In genomic region chr12:111785651-111786050, GRCh38 we compare ENCODE assay signal across 30 cellular contexts. TPM values are rescaled to one million over a fixed set of nuclear protein-coding genes. Genes with fewer than 3 reads are reported as not detected.
A peak's percentile ranks its signal among the peaks of the same experiment; 100 is the strongest.
DNase-seq lines count a peak whose midpoint lies in the region; TF ChIP-seq lines count a peak whose summit lies in the region.
"Had no signal": no experiment of that assay in that cellular context is flagged by ENCODE, and none has a peak within 500 bp of the region (broad histone marks: within the 10 kb centered on the region; RNA-seq: fewer than 3 reads in every experiment).

No MANE protein-coding gene starts in this region.

- H3K9me2 ChIP-seq in hepatocyte (replicated peaks; ENCODE audit: insufficient read depth) = no peaks in the 10 kb centered on the region
- H3K9me2 ChIP-seq: SK-N-SH had no signal

- no peak overlapping the region for H3K27ac ChIP-seq in breast epithelium
- H3K27ac ChIP-seq in testis = peak overlapping the region; percentile 24 to 71
- H3K27ac ChIP-seq in hepatocyte = no peak overlapping the region
- H3K27ac ChIP-seq: 22Rv1, sigmoid colon, vagina had no signal

- CTCF ChIA-PET in MCF 10A (lab: Yijun Ruan, JAX) = interaction anchor here (0.6 to 6.5 kb wide), 9 partner anchors 10 to 389 kb away, joined by 3 to 44 read pairs (median 3); no protein-coding TSS in a partner anchor

- H3K4me3 Mint-ChIP-seq in MCF 10A (ENCODE audit: unreplicated experiment) = no peak overlapping the region
- H3K4me3 Mint-ChIP-seq: activated CD4-positive, alpha-beta memory T cell treated with anti-CD3 and anti-CD28 coated beads, Interleukin-2, amount 10 ng/mL, durations not matched to agents 7 days and 5 days; activated naive CD4-positive, alpha-beta T cell treated with anti-CD3 and anti-CD28 coated beads, Interleukin-2, amount 10 ng/mL, durations not matched to agents 7 days and 5 days; CD4-positive, alpha-beta memory T cell; central memory CD8-positive, alpha-beta T cell; neural crest cell had no signal

- intact Hi-C loops in MCF 10A (cut with micrococcal nuclease) = no loop called here
- intact Hi-C loops in breast epithelium (cut with DNase I; ENCODE audit: low total_unique reads) = no loop called here
- intact Hi-C loops in testis (cut with DNase I; ENCODE audit: low total_unique reads) = no loop called here

- H3K27me3 ChIP-seq in breast epithelium = no peaks in the 10 kb centered on the region
- H3K27me3 ChIP-seq in testis = no peaks in the 10 kb centered on the region
- H3K27me3 ChIP-seq in hepatocyte = no peaks in the 10 kb centered on the region
- H3K27me3 ChIP-seq: dorsolateral prefrontal cortex, MG63, sigmoid colon, vagina had no signal

- no peaks in the 10 kb centered on the region for H3K9me3 Mint-ChIP-seq in MCF 10A (ENCODE audit: unreplicated experiment)
- H3K9me3 Mint-ChIP-seq: activated CD4-positive, alpha-beta memory T cell treated with anti-CD3 and anti-CD28 coated beads, Interleukin-2, amount 10 ng/mL, durations not matched to agents 7 days and 5 days; activated naive CD4-positive, alpha-beta T cell treated with anti-CD3 and anti-CD28 coated beads, Interleukin-2, amount 10 ng/mL, durations not matched to agents 7 days and 5 days; central memory CD8-positive, alpha-beta T cell; neural crest cell had no signal

- no TSS peak for BruUV-seq in MCF 10A (replicated peaks; lab: Mats Ljungman, UMichigan)

- no peaks in the 10 kb centered on the region for H3K36me3 ChIP-seq in breast epithelium
- no peaks in the 10 kb centered on the region for H3K36me3 ChIP-seq in testis (ENCODE audit: low read depth, missing control alignments)
- H3K36me3 ChIP-seq in hepatocyte (replicated peaks; ENCODE audit: insufficient read depth, low read depth) = no peaks in the 10 kb centered on the region

- peaks cover 26% of the 10 kb centered on the region for H3K79me2 ChIP-seq in hepatocyte

- no peaks in the 10 kb centered on the region for H3K27me3 Mint-ChIP-seq in MCF 10A (ENCODE audit: insufficient read depth, unreplicated experiment)
- H3K27me3 Mint-ChIP-seq: activated CD4-positive, alpha-beta memory T cell treated with anti-CD3 and anti-CD28 coated beads, Interleukin-2, amount 10 ng/mL, durations not matched to agents 7 days and 5 days; activated naive CD4-positive, alpha-beta T cell treated with anti-CD3 and anti-CD28 coated beads, Interleukin-2, amount 10 ng/mL, durations not matched to agents 7 days and 5 days; CD4-positive, alpha-beta memory T cell; central memory CD8-positive, alpha-beta T cell had no signal

- peaks cover 14% of the 10 kb centered on the region for H3K4me1 Mint-ChIP-seq in MCF 10A (ENCODE audit: insufficient read depth, unreplicated experiment)
- H3K4me1 Mint-ChIP-seq: activated CD4-positive, alpha-beta memory T cell treated with anti-CD3 and anti-CD28 coated beads, Interleukin-2, amount 10 ng/mL, durations not matched to agents 7 days and 5 days; activated naive CD4-positive, alpha-beta T cell treated with anti-CD3 and anti-CD28 coated beads, Interleukin-2, amount 10 ng/mL, durations not matched to agents 7 days and 5 days; CD4-positive, alpha-beta memory T cell; central memory CD8-positive, alpha-beta T cell; neural crest cell had no signal

- H3K4me1 ChIP-seq in breast epithelium = no peaks in the 10 kb centered on the region
- H3K4me1 ChIP-seq in testis = peaks cover 9% of the 10 kb centered on the region
- H3K4me1 ChIP-seq in hepatocyte (ENCODE audit: insufficient read depth) = peaks cover 3% of the 10 kb centered on the region
- H3K4me1 ChIP-seq: vagina had no signal

- no peaks in the 10 kb centered on the region for H3K36me3 Mint-ChIP-seq in MCF 10A (ENCODE audit: insufficient read depth, unreplicated experiment)
- H3K36me3 Mint-ChIP-seq: activated naive CD4-positive, alpha-beta T cell treated with anti-CD3 and anti-CD28 coated beads, Interleukin-2, amount 10 ng/mL, durations not matched to agents 7 days and 5 days; CD4-positive, alpha-beta memory T cell had no signal

- no peak overlapping the region for H3K27ac Mint-ChIP-seq in MCF 10A (ENCODE audit: low read depth, unreplicated experiment)
- H3K27ac Mint-ChIP-seq: activated CD4-positive, alpha-beta memory T cell treated with anti-CD3 and anti-CD28 coated beads, Interleukin-2, amount 10 ng/mL, durations not matched to agents 7 days and 5 days; activated naive CD4-positive, alpha-beta T cell treated with anti-CD3 and anti-CD28 coated beads, Interleukin-2, amount 10 ng/mL, durations not matched to agents 7 days and 5 days had no signal

- 66 to 67% methylated on average over 2 of the region's 2 CpGs for WGBS in testis, 2 donors
- 91% methylated on average over 2 of the region's 2 CpGs for WGBS in hepatocyte (ENCODE audit: low lambda C conversion rate, missing lambda C conversion rate)

- DNase-seq in MCF 10A (ENCODE audit: unreplicated experiment) (peak; percentile 48), breast epithelium (ENCODE audit: low spot score in 2 of 2) (no peak), astrocyte of the hippocampus (ENCODE audit: low read depth, low spot score) (peak; percentile 16), glomerular endothelial cell (ENCODE audit: extremely low read depth, low read depth, low spot score) (peak; percentile 33), testis (no peak), hepatocyte (ENCODE audit: low spot score) (no peak), GM19238 (ENCODE audit: insufficient read length, low spot score) (no peak), NCI-H82 (lab: John Stamatoyannopoulos, UW) (no peak)
- DNase-seq: activated CD4-positive, alpha-beta memory T cell treated with anti-CD3 and anti-CD28 coated beads, Interleukin-2, amount 10 ng/mL, durations not matched to agents 7 days and 5 days; activated CD4-positive, CD25-positive, alpha-beta regulatory T cell treated with anti-CD3 and anti-CD28 coated beads, Interleukin-2, amount 50 U/mL, for 72 hours; activated CD8-positive, alpha-beta memory T cell treated with anti-CD3 and anti-CD28 coated beads, Interleukin-2, amount 50 U/mL, for 48 hours; activated naive CD4-positive, alpha-beta T cell treated with anti-CD3 and anti-CD28 coated beads, Interleukin-2, amount 10 ng/mL, durations not matched to agents 7 days and 5 days; AML-193; anterior cingulate cortex; CD4-positive, alpha-beta memory T cell; dorsolateral prefrontal cortex; kidney glomerular epithelial cell; MG63; NCI-H2081; NCI-H226; NCI-H69; sigmoid colon; SK-N-SH; stimulated activated naive CD4-positive, alpha-beta T cell; T-helper 2 cell had no signal

- TF ChIP-seq CTCF in MCF 10A (IDR thresholded peaks at IDR 0.05; ENCODE audit: unreplicated experiment) (no peak), breast epithelium (IDR thresholded peaks at IDR 0.05) (no peak), testis (IDR thresholded peaks at IDR 0.05) (no peak), hepatocyte (IDR thresholded peaks at IDR 0.05; ENCODE audit: poor library complexity) (no peak)

- TF ChIP-seq POLR2A in breast epithelium (IDR thresholded peaks at IDR 0.05) (no peak), testis (IDR thresholded peaks at IDR 0.05) (no peak)

- no peak overlapping the region for H2AFZ ChIP-seq in hepatocyte

- H3K9me3 ChIP-seq in breast epithelium (no peaks in the 10 kb centered on the region), testis (no peaks in the 10 kb centered on the region), hepatocyte (ENCODE audit: low read depth) (no peaks in the 10 kb centered on the region)
- H3K9me3 ChIP-seq: MG63, sigmoid colon, SK-N-SH, vagina had no signal

- no peaks in the 10 kb centered on the region for H4K20me1 ChIP-seq in hepatocyte (ENCODE audit: insufficient read depth, poor library complexity, severe bottlenecking)

- H3K4me3 ChIP-seq in breast epithelium (no peak overlapping the region), testis (no peak overlapping the region), hepatocyte (no peak overlapping the region)
- H3K4me3 ChIP-seq: dorsolateral prefrontal cortex, lung, MG63, sigmoid colon, vagina had no signal

- POLR2A ChIA-PET in MCF 10A (lab: Yijun Ruan, JAX) = interaction anchor here (0.6 to 2.1 kb wide), 5 partner anchors 11 to 139 kb away, joined by 3 to 14 read pairs (median 4); no protein-coding TSS in a partner anchor

- H3K4me2 ChIP-seq in hepatocyte = no peak overlapping the region
- H3K4me2 ChIP-seq: SK-N-SH had no signal

RNA-seq across cellular contexts. Expression of gene ALDH2, which starts 18.9 kb away (rescaled TPM):
- total RNA-seq in MCF 10A (2022) = 0.54 TPM in 1 of 2 replicates, not detected in the other
- 100 to 1,000 TPM in 1 of 3 donors, 10 to 100 TPM in 2; 56.4 to 433 (median 63.4) TPM for total RNA-seq in breast epithelium
- total RNA-seq in glomerular endothelial cell = 40.3 and 69.5 TPM in 2 replicates
- total RNA-seq in testis = 10 to 100 TPM; 58.4 to 76.6 TPM
- 96.4 TPM for polyA plus RNA-seq in testis (ENCODE audit: insufficient read depth, low read depth, low replicate concordance)
- 116 and 126 TPM in 2 replicates for total RNA-seq in hepatocyte
- 185 and 203 TPM in 2 replicates for polyA plus RNA-seq in hepatocyte

RNA-seq across cellular contexts. Expression of gene MAPKAPK5, which starts 56.4 kb away (rescaled TPM):
- 46.3 and 51.3 TPM in 2 replicates for total RNA-seq in MCF 10A (2022)
- total RNA-seq in breast epithelium = 10 to 100 TPM; 38.2 to 59.7 (median 40.0) TPM
- 32.7 and 40.4 TPM in 2 replicates for total RNA-seq in glomerular endothelial cell
- total RNA-seq in testis = 10 to 100 TPM; 62.9 to 77.8 TPM
- polyA plus RNA-seq in testis (ENCODE audit: insufficient read depth, low read depth, low replicate concordance) = 35.6 TPM
- total RNA-seq in hepatocyte = 49.1 and 59.9 TPM in 2 replicates
- polyA plus RNA-seq in hepatocyte = 35.0 and 45.1 TPM in 2 replicates

Comparison
In these comparisons a context has a peak if more than half of its experiments do, and no peak if none do; other contexts are left out.
1. DNase-seq: peak in MCF 10A (single experiment), astrocyte of the hippocampus (single experiment) and glomerular endothelial cell (single experiment); none in breast epithelium (0 of 2), testis (single experiment), hepatocyte (single experiment), GM19238 (single experiment) and NCI-H82 (single experiment).
2. RNA of gene ALDH2, which starts 18.9 kb away (total RNA-seq): 116 to 126 TPM in hepatocyte, 58.4 to 76.6 TPM in testis, 56.4 to 433 TPM in breast epithelium and 40.3 to 69.5 TPM in glomerular endothelial cell; 0.54 TPM in MCF 10A; every median in the first group is over 10 times any median in the second.
3. H3K27ac ChIP-seq: peak in testis (2 of 2); none in breast epithelium (0 of 2) and hepatocyte (single experiment).